Comparison of ENCODE assay signal across 1 cellular context in the genomic region with DNA sequence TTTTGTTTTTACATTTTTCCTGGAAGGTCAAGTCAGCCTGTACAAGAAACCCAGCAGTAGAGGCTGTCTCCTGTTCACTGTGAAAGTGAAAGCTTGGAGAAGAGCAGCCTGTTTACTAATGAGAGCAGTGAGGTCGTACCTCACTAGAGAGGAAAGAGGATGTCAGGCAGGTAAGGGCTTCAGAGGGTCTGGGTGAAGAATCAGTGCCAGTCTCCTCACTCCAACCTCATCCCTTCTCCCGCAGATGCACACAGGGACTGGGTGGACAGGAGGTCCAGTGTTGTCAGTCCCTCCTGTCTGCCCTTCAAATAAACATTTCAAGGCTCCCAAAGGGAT.
TF ChIP-seq lines count a peak whose summit lies in the region.

No MANE protein-coding gene starts in this region.

TF ChIP-seq in IMR-90, 13 proteins besides CTCF, POLR2A, EP300 and RAD21:
- TF ChIP-seq BHLHE40 (IDR thresholded peaks at IDR 0.05; ENCODE audit: low read depth, low read length): no peak
- TF ChIP-seq CEBPB (IDR thresholded peaks at IDR 0.05; ENCODE audit: low read depth, low read length): no peak
- TF ChIP-seq MAFK (IDR thresholded peaks at IDR 0.05; ENCODE audit: low read depth, low read length): no peak
- no peak for TF ChIP-seq RCOR1 (IDR thresholded peaks at IDR 0.05; ENCODE audit: insufficient replicate concordance, low read length)
- TF ChIP-seq MXI1 (IDR thresholded peaks at IDR 0.05; ENCODE audit: borderline replicate concordance, low read depth, low read length): no peak
- no peak for TF ChIP-seq CHD1 (IDR thresholded peaks at IDR 0.05; ENCODE audit: low read depth, low read length)
- TF ChIP-seq, protein P1, sequence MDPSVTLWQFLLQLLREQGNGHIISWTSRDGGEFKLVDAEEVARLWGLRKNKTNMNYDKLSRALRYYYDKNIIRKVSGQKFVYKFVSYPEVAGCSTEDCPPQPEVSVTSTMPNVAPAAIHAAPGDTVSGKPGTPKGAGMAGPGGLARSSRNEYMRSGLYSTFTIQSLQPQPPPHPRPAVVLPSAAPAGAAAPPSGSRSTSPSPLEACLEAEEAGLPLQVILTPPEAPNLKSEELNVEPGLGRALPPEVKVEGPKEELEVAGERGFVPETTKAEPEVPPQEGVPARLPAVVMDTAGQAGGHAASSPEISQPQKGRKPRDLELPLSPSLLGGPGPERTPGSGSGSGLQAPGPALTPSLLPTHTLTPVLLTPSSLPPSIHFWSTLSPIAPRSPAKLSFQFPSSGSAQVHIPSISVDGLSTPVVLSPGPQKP (IDR thresholded peaks at IDR 0.05; ENCODE audit: borderline replicate concordance, low read depth, low read length): no peak
- no peak for TF ChIP-seq NFE2L2 (IDR thresholded peaks at IDR 0.05; ENCODE audit: low read depth, low read length)
- TF ChIP-seq MAZ (IDR thresholded peaks at IDR 0.05; ENCODE audit: borderline replicate concordance, low read depth, low read length): no peak
- TF ChIP-seq RFX5 (IDR thresholded peaks at IDR 0.05; ENCODE audit: low read depth, low read length): no peak
